Comparison of ENCODE assay signal across 6 cellular contexts in genomic region chr5:13234-13633, GRCh38.
"Had no signal": no experiment of that assay in that cellular context is flagged by ENCODE, and none has a peak within 500 bp of the region (broad histone marks: within the 10 kb centered on the region; RNA-seq: fewer than 3 reads in every experiment).

No MANE protein-coding gene starts in this region.

- H3K4me3 ChIP-seq: GM23338 had no signal

- DNase-seq: H9, HCEC 1CT, IMR-90, KBM-7 had no signal

- ATAC-seq: GM23338 had no signal

- H3K27ac ChIP-seq: HL-60 had no signal
